11 cellular contexts compared by ENCODE assay signal in the genomic region with DNA sequence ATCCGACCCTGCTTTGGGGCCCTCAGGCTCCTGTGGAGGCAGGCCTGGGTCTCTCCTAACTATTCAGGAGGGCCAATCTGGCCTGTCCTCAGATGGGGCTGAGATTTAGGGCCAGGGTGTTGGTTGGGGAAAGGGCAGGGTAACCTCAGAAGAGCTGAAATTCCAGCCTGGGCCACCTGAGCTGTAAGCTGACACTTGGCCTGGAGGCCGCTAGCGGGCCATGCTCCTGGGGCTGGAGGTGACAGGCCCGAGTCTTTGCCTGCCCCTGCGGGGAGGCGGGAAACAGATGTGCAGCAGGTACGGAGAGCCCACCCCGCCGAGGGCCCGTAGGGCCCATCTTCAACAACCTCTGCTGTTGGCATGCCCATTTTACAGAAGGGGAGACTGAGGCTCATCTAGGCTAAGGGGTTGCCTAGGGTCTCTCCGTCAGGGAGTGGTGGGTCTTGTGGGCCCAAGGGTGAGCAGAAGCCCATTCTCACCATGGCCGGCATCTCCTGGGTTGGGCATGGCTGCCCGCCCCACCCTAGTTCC.
DNase-seq lines count a peak whose midpoint lies in the region; ATAC-seq and TF ChIP-seq lines count a peak whose summit lies in the region.
"Had no signal": no experiment of that assay in that cellular context is flagged by ENCODE, and none has a peak within 500 bp of the region (broad histone marks: within the 10 kb centered on the region; RNA-seq: fewer than 3 reads in every experiment).

No MANE protein-coding gene starts in this region.

- POLR2A ChIA-PET in naive thymus-derived CD8-positive, alpha-beta T cell (lab: Charles Lee), result interaction anchor here (1.1 to 3.5 kb wide), 5 partner anchors 11 to 231 kb away, joined by 4 to 26 read pairs (median 6); a partner anchor contains a TSS

- H3K9ac ChIP-seq in BLaER1 treated with 17β-estradiol and CSF1 and Interleukin-3, amounts not matched to agents 10 nM and 100 nM, result peak overlapping the region in 10 of 11 experiments; percentile 30 to 69 (median 53); a peak in 19 of 22 replicates

- H3K4me3 Mint-ChIP-seq in activated T-helper 17 cell treated with anti-CD3 and anti-CD28 coated beads, Interleukin-2, amount 50 U/mL, for 72 hours, result peak overlapping the region; percentile 84
- peak overlapping the region; percentile 71 to 91 (median 82) for H3K4me3 Mint-ChIP-seq in naive thymus-derived CD8-positive, alpha-beta T cell

- peaks cover 7 to 14% (median 12%) of the 10 kb centered on the region in 11 experiments for H3K9me3 ChIP-seq in BLaER1 treated with 17β-estradiol and CSF1 and Interleukin-3, amounts not matched to agents 10 nM and 100 nM (replicated peaks in 1 of 11)
- H3K9me3 ChIP-seq in uterus, result no peaks in the 10 kb centered on the region

- H3K36me3 ChIP-seq in BLaER1 treated with 17β-estradiol and CSF1 and Interleukin-3, amounts not matched to agents 10 nM and 100 nM, result peaks cover 6 to 28% (median 9%) of the 10 kb centered on the region in 11 experiments; a peak in 17 of 22 replicates
- H3K36me3 ChIP-seq in uterus, result no peaks in the 10 kb centered on the region
- H3K36me3 ChIP-seq: cardiac muscle cell had no signal

- H3K4me1 Mint-ChIP-seq in activated T-helper 17 cell treated with anti-CD3 and anti-CD28 coated beads, Interleukin-2, amount 50 U/mL, for 72 hours, result peaks cover 14% of the 10 kb centered on the region
- H3K4me1 Mint-ChIP-seq in naive thymus-derived CD8-positive, alpha-beta T cell, result peaks cover 20 to 76% (median 67%) of the 10 kb centered on the region in 4 donors

- intact Hi-C loops in uterus (cut with DNase I; ENCODE audit: low total_unique reads), result no loop called here

- H3K4me1 ChIP-seq in BLaER1 treated with 17β-estradiol and CSF1 and Interleukin-3, amounts not matched to agents 10 nM and 100 nM, result peaks cover 80 to 100% (median 97%) of the 10 kb centered on the region in 10 experiments
- H3K4me1 ChIP-seq in uterus, result peaks cover 0 to 15% of the 10 kb centered on the region in 2 donors

- peak in 1 of 10 donors; percentile 26 for DNase-seq in naive thymus-derived CD8-positive, alpha-beta T cell
- DNase-seq in NCI-H526 treated with DMSO at 0.1 percent for 48 hours (lab: John Stamatoyannopoulos, UW) (no peak), uterus (no peak), SHP77 treated with DMSO at 0.1 percent for 48 hours (lab: John Stamatoyannopoulos, UW) (no peak)
- DNase-seq: mesendoderm, NCI-H226 had no signal

- H3K9me3 Mint-ChIP-seq in activated T-helper 17 cell treated with anti-CD3 and anti-CD28 coated beads, Interleukin-2, amount 50 U/mL, for 72 hours, result no peaks in the 10 kb centered on the region
- H3K9me3 Mint-ChIP-seq in naive thymus-derived CD8-positive, alpha-beta T cell, result peaks cover 0 to 10% (median 3%) of the 10 kb centered on the region in 9 donors

- TF ChIP-seq POLR2A in uterus (IDR thresholded peaks at IDR 0.05), result no peak

- H4K20me1 ChIP-seq in BLaER1 treated with 17β-estradiol and CSF1 and Interleukin-3, amounts not matched to agents 10 nM and 100 nM, result peaks cover 83 to 100% (median 99%) of the 10 kb centered on the region in 11 experiments

- peaks cover 0 to 5% (median 0%) of the 10 kb centered on the region in 11 experiments; a peak in 1 of 22 replicates for H3K27me3 ChIP-seq in BLaER1 treated with 17β-estradiol and CSF1 and Interleukin-3, amounts not matched to agents 10 nM and 100 nM
- H3K27me3 ChIP-seq in uterus, result no peaks in the 10 kb centered on the region
- H3K27me3 ChIP-seq: cardiac muscle cell had no signal

- no peak for TF ChIP-seq CTCF in uterus (IDR thresholded peaks at IDR 0.05)

- ATAC-seq in activated T-helper 17 cell treated with anti-CD3 and anti-CD28 coated beads, Interleukin-2, amount 50 U/mL, for 72 hours (replicated peaks), result no peak
- no peak for ATAC-seq in naive thymus-derived CD8-positive, alpha-beta T cell
- ATAC-seq in HG02763 (IDR thresholded peaks at IDR 0.05; ENCODE audit: unreplicated experiment), result no peak

- H3K36me3 Mint-ChIP-seq in activated T-helper 17 cell treated with anti-CD3 and anti-CD28 coated beads, Interleukin-2, amount 50 U/mL, for 72 hours (ENCODE audit: low read depth), result peaks cover 38% of the 10 kb centered on the region
- no peaks in the 10 kb centered on the region for H3K36me3 Mint-ChIP-seq in naive thymus-derived CD8-positive, alpha-beta T cell

- peak overlapping the region in 8 of 10 experiments; percentile 2 to 63 (median 49); a peak in 13 of 20 replicates for H3K4me3 ChIP-seq in BLaER1 treated with 17β-estradiol and CSF1 and Interleukin-3, amounts not matched to agents 10 nM and 100 nM
- H3K4me3 ChIP-seq in GM08714 (ENCODE audit: low read length), result peak overlapping the region; percentile 21; the same call in 1 of the 2 replicates
- H3K4me3 ChIP-seq in uterus, result no peak overlapping the region
- H3K4me3 ChIP-seq: cardiac muscle cell had no signal

- no peaks in the 10 kb centered on the region for H3K27me3 Mint-ChIP-seq in activated T-helper 17 cell treated with anti-CD3 and anti-CD28 coated beads, Interleukin-2, amount 50 U/mL, for 72 hours
- no peaks in the 10 kb centered on the region for H3K27me3 Mint-ChIP-seq in naive thymus-derived CD8-positive, alpha-beta T cell

- H3K4me2 ChIP-seq in BLaER1 treated with 17β-estradiol and CSF1 and Interleukin-3, amounts not matched to agents 10 nM and 100 nM, result peak overlapping the region; percentile 91 to 100 (median 97)

- H3K27ac Mint-ChIP-seq in activated T-helper 17 cell treated with anti-CD3 and anti-CD28 coated beads, Interleukin-2, amount 50 U/mL, for 72 hours, result peak overlapping the region; percentile 95
- H3K27ac Mint-ChIP-seq in naive thymus-derived CD8-positive, alpha-beta T cell, result peak overlapping the region in 9 of 10 donors; percentile 81 to 97 (median 94)

- H3K27ac ChIP-seq in BLaER1 treated with 17β-estradiol and CSF1 and Interleukin-3, amounts not matched to agents 10 nM and 100 nM, result peak overlapping the region in 10 of 11 experiments; percentile 60 to 83 (median 68); a peak in 21 of 22 replicates
- H3K27ac ChIP-seq in uterus, result no peak overlapping the region
- H3K27ac ChIP-seq: cardiac muscle cell had no signal

Comparison
In these comparisons a context has a peak if more than half of its experiments do, and no peak if none do; other contexts are left out.
1. H3K27ac ChIP-seq: peak in BLaER1 treated with 17β-estradiol and CSF1 and Interleukin-3, amounts not matched to agents 10 nM and 100 nM (10 of 11); none in uterus (0 of 2).
2. H3K4me3 ChIP-seq: peak in BLaER1 treated with 17β-estradiol and CSF1 and Interleukin-3, amounts not matched to agents 10 nM and 100 nM (8 of 10) and GM08714 (single experiment); none in uterus (0 of 2).